Comparison of ENCODE assay signal across 8 cellular contexts in the genomic region with DNA sequence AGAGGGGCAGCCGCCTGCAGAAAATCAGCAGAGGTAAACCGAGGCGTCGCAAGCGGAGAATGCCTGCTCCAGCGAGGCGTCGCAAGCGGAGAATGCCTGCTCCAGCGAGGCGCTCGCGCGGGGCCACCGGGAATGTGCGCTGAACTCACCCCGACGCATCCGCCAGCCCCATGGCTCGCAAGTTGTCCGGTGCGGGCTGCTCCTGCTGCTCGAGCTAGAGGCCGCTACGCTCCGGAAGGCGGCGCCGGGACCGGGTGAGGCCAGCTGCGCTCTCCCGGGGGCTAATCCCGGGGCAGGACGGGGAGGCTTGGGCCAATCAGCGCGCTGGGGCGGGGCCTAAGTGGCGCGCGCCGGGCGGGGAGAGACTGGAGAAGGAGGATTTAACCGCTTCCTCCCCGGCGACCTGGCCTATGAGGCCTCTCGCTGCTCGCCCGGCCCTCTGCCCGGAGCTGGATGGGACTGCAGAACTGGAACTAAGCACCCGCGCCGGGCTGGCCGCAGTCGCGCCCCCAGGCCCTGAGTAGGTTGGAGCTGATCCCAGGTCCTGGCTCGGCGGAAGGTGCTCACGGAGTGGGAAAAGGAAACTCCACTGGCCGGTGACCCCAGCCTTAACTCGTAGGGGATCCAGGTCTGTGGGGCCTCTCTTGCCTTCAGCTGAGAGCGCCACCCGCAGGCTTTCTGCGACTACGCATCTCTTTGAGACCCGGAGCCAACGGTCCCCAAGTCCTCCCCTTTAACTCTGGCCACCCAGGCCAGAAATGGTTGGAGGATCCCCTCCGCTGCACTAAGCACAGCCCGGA. TPM values are rescaled to one million over a fixed set of nuclear protein-coding genes. Genes with fewer than 3 reads are reported as not detected.
DNase-seq lines count a peak whose midpoint lies in the region; ATAC-seq and TF ChIP-seq lines count a peak whose summit lies in the region.

A gene with protein sequence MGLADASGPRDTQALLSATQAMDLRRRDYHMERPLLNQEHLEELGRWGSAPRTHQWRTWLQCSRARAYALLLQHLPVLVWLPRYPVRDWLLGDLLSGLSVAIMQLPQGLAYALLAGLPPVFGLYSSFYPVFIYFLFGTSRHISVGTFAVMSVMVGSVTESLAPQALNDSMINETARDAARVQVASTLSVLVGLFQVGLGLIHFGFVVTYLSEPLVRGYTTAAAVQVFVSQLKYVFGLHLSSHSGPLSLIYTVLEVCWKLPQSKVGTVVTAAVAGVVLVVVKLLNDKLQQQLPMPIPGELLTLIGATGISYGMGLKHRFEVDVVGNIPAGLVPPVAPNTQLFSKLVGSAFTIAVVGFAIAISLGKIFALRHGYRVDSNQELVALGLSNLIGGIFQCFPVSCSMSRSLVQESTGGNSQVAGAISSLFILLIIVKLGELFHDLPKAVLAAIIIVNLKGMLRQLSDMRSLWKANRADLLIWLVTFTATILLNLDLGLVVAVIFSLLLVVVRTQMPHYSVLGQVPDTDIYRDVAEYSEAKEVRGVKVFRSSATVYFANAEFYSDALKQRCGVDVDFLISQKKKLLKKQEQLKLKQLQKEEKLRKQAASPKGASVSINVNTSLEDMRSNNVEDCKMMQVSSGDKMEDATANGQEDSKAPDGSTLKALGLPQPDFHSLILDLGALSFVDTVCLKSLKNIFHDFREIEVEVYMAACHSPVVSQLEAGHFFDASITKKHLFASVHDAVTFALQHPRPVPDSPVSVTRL (minus strand): TSS at position 240 of the 800 bp plus-strand sequence. CDS start 68 bp downstream, at position 172.

- H3K9me3 ChIP-seq in ascending aorta (no peaks in the 10 kb centered on the region), right atrium auricular region (no peaks in the 10 kb centered on the region), uterus (no peaks in the 10 kb centered on the region)

- peak; percentile 34 to 62 (median 40) for TF ChIP-seq CTCF in ascending aorta (IDR thresholded peaks at IDR 0.05)
- TF ChIP-seq CTCF in right atrium auricular region (IDR thresholded peaks at IDR 0.05) = peak; percentile 10 to 66
- peak; percentile 39 to 66 (median 64) for TF ChIP-seq CTCF in uterus (IDR thresholded peaks at IDR 0.05)

- peak; percentile 68 to 82 for DNase-seq in NCI-H187 (lab: John Stamatoyannopoulos, UW)
- peak; percentile 87 to 96 (median 91) for DNase-seq in T-helper 2 cell
- peak; percentile 90 to 98 for DNase-seq in ascending aorta (ENCODE audit: low spot score in 2 of 2)
- peak; percentile 96 for DNase-seq in right atrium auricular region (ENCODE audit: low spot score)
- DNase-seq in pulmonary artery endothelial cell (ENCODE audit: low read depth, low spot score) = peak; percentile 84
- DNase-seq in uterus = peak; percentile 94 to 96

- H3K4me3 ChIP-seq in ascending aorta (peak within 1 kb of the TSS; percentile 95 to 97), right atrium auricular region (peak within 1 kb of the TSS; percentile 90 to 92), uterus (peak within 1 kb of the TSS; percentile 66 to 94)

- peaks cover 0 to 22% of the 10 kb centered on the region in 2 donors for H3K4me1 ChIP-seq in ascending aorta
- peaks cover 0 to 28% of the 10 kb centered on the region in 2 donors for H3K4me1 ChIP-seq in right atrium auricular region
- peaks cover 0 to 5% of the 10 kb centered on the region in 2 donors for H3K4me1 ChIP-seq in uterus

- H3K27ac ChIP-seq in ascending aorta (peak within 1 kb of the TSS; percentile 80 to 81), right atrium auricular region (peak within 1 kb of the TSS; percentile 85 to 93), uterus (peak within 1 kb of the TSS; percentile 77 to 80)

- peak; percentile 34 to 73 for TF ChIP-seq POLR2A in uterus (IDR thresholded peaks at IDR 0.05)

- intact Hi-C loops in ascending aorta (cut with DNase I) (loop anchor here (1.0 to 10.0 kb wide), 8 partner anchors 17 to 161 kb away; a partner anchor contains a TSS), uterus (cut with DNase I; ENCODE audit: low total_unique reads) (no loop called here)

- H3K36me3 ChIP-seq in ascending aorta = peaks cover 25 to 28% of the 10 kb centered on the region in 2 donors
- H3K36me3 ChIP-seq in right atrium auricular region = no peaks in the 10 kb centered on the region
- H3K36me3 ChIP-seq in uterus = no peaks in the 10 kb centered on the region

- H3K27me3 ChIP-seq in ascending aorta = no peaks in the 10 kb centered on the region
- H3K27me3 ChIP-seq in right atrium auricular region = no peaks in the 10 kb centered on the region
- H3K27me3 ChIP-seq in uterus = no peaks in the 10 kb centered on the region

- ATAC-seq in GM18498 (IDR thresholded peaks at IDR 0.05; ENCODE audit: unreplicated experiment) (peak; percentile 90), HG02943 (IDR thresholded peaks at IDR 0.05; ENCODE audit: low read depth, unreplicated experiment) (peak; percentile 74)

RNA-seq across cellular contexts. Expression of the gene that starts here (rescaled TPM):
- total RNA-seq in ascending aorta = 28.1 TPM
- total RNA-seq in right atrium auricular region = 10 to 100 TPM in 1 of 2 donors, 1 to 10 TPM in 1; 9.6 to 10.1 TPM
- 10.6 and 17.3 TPM in 2 replicates for total RNA-seq in pulmonary artery endothelial cell
- total RNA-seq in uterus = 10 to 100 TPM in 3 of 4 donors, under 1 TPM in 1; 0.59 to 98.1 (median 15.2) TPM

Comparison
In these comparisons a context has a peak if more than half of its experiments do, and no peak if none do; other contexts are left out.
1. Peak in every context shown above with its lines: DNase-seq, ATAC-seq, H3K4me3 ChIP-seq and H3K27ac ChIP-seq.